In the genomic region with DNA sequence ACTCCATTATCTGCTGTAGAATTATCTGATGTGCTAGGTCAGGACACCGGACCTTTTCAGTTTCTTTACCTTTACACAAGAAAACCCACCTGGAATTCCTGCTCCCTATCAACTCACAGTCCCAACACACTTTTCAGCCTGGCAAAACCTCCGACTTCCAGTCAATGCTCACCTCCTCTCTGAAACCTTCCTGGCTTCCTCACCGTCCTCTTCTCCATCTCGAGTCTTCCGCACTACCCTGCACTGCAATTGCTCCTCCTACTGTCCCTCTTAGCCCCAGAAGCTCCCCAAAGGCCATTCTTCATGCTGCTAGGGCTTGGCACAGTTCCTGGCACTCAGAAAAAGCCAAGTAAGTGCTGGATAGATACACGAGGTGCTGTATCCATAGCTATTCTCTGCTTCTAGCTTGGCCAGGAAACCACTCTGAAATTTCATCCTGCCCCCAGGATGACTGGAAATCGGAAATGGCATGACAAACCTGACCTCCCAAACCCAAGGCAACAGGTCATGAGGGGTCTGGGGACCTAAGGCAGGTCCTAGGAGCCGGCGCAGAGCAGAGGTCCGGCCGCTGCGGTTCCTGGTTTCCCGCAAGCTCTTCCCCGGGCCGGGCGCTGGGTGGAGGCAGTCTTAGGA, we compare ENCODE assay signal across 1 cellular context.
TF ChIP-seq lines count a peak whose summit lies in the region.

No MANE protein-coding gene starts in this region.

TF ChIP-seq in A549, 52 proteins besides CTCF, POLR2A, EP300 and RAD21 (continued from another document):
- TF ChIP-seq, protein P1, sequence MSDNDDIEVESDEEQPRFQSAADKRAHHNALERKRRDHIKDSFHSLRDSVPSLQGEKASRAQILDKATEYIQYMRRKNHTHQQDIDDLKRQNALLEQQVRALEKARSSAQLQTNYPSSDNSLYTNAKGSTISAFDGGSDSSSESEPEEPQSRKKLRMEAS (IDR thresholded peaks at IDR 0.05), result no peak
- TF ChIP-seq ZSCAN20 (CRISPR knock-in tag; IDR thresholded peaks at IDR 0.05), result no peak
- no peak for TF ChIP-seq EHMT2 (IDR thresholded peaks at IDR 0.05; ENCODE audit: low read depth)
- no peak for TF ChIP-seq POLR2AphosphoS2 (conservative IDR thresholded peaks at IDR 0.05; ENCODE audit: low read length)
- no peak for TF ChIP-seq CBX2 (IDR thresholded peaks at IDR 0.05; ENCODE audit: borderline replicate concordance, low read depth)
- TF ChIP-seq NPAS2 (CRISPR knock-in tag; IDR thresholded peaks at IDR 0.05; ENCODE audit: borderline replicate concordance), result no peak
- TF ChIP-seq, protein P2, sequence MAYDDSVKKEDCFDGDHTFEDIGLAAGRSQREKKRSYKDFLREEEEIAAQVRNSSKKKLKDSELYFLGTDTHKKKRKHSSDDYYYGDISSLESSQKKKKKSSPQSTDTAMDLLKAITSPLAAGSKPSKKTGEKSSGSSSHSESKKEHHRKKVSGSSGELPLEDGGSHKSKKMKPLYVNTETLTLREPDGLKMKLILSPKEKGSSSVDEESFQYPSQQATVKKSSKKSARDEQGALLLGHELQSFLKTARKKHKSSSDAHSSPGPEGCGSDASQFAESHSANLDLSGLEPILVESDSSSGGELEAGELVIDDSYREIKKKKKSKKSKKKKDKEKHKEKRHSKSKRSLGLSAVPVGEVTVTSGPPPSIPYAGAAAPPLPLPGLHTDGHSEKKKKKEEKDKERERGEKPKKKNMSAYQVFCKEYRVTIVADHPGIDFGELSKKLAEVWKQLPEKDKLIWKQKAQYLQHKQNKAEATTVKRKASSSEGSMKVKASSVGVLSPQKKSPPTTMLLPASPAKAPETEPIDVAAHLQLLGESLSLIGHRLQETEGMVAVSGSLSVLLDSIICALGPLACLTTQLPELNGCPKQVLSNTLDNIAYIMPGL (CRISPR knock-in tag; IDR thresholded peaks at IDR 0.05; ENCODE audit: borderline replicate concordance), result no peak
- TF ChIP-seq NFE2L2 (conservative IDR thresholded peaks at IDR 0.05; ENCODE audit: low read length), result no peak
- TF ChIP-seq, protein P3, sequence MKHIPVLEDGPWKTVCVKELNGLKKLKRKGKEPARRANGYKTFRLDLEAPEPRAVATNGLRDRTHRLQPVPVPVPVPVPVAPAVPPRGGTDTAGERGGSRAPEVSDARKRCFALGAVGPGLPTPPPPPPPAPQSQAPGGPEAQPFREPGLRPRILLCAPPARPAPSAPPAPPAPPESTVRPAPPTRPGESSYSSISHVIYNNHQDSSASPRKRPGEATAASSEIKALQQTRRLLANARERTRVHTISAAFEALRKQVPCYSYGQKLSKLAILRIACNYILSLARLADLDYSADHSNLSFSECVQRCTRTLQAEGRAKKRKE (CRISPR knock-in tag; IDR thresholded peaks at IDR 0.05; ENCODE audit: low read depth), result no peak
